Comparison of ENCODE assay signal across 11 cellular contexts in the genomic region with DNA sequence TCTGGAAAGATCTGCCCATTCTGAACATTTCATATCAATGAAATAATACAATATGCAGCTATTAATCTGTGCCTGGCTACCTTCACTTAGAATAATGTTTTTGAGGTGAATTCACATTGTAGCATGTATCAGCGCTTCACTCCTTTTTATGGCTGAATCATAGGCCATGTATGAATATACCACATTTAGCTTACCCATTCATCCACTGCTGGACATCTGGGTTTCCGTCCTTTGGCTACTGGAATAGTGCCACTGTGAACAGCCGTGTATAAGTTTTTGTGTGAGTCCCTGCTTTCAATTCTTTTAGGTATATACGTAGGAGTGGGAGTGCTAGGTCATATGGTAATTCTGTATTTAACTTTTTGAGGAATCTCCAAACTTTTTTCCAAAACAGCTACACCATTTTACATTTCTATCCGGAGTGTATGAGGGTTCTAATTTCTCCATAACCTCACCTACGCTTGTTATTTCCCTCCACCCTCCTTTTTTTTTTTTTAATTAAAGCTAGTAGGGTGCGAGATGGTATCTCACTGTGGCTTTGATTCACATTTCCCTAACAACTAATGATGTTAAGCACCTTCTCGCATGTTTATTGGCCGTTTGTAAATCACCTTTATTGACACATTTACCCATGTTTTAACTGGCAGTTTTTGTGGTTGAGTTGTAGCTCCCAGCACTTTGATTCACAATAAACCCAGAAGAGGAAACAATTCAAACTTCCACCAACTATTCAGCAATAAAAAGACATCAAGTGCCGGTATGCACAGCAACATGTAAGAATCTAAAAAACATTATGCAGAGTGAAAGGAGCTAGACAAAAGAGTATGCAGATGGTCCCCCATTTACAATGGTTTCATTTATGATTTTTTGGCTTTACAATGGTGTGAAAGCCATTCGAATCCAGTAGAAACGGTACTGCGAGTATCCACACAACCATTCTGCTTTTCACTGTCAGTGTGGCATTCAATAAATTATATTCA. TPM values are rescaled to one million over a fixed set of nuclear protein-coding genes. Genes with fewer than 3 reads are reported as not detected.
DNase-seq lines count a peak whose midpoint lies in the region; ATAC-seq and TF ChIP-seq lines count a peak whose summit lies in the region.
"Had no signal": no experiment of that assay in that cellular context is flagged by ENCODE, and none has a peak within 500 bp of the region (broad histone marks: within the 10 kb centered on the region; RNA-seq: fewer than 3 reads in every experiment).

No MANE protein-coding gene starts in this region.

- WGBS in SK-N-SH (ENCODE audit: low lambda C conversion rate) = 91% methylated on average over 13 of the region's 13 CpGs

- ATAC-seq in SK-N-SH treated with all-trans-retinoic acid at 6 μM for 48 hours = no peak
- peak; percentile 70 for ATAC-seq in stimulated activated effector memory CD8-positive, alpha-beta T cell treated with anti-CD3 and anti-CD28 coated beads, Interleukin-12 subunit alpha, Interleukin-12 subunit beta, amount 100 ng/mL, for 72 hours

- TF ChIP-seq RAD21 in SK-N-SH (IDR thresholded peaks at IDR 0.05; ENCODE audit: low read length) = no peak

- H3K9ac ChIP-seq in SK-N-SH = no peak overlapping the region
- no peak overlapping the region for H3K9ac ChIP-seq in MM.1S (ENCODE audit: low read length)

- no peak overlapping the region for H3K4me3 ChIP-seq in SK-N-SH (ENCODE audit: low read depth in 2 of 2, low read length in 1 of 2)
- H3K4me3 ChIP-seq in MM.1S (ENCODE audit: low read length) = no peak overlapping the region

- H3K36me3 ChIP-seq in SK-N-SH (replicated peaks in 1 of 2; ENCODE audit: control insufficient read depth in 1 of 2, insufficient read depth in 2 of 2, low read length in 1 of 2) (no peaks in the 10 kb centered on the region), MM.1S (replicated peaks; ENCODE audit: insufficient read depth, low read length) (peaks cover 3% of the 10 kb centered on the region; the same call in 1 of the 2 replicates)

- no peaks in the 10 kb centered on the region for H3K27me3 Mint-ChIP-seq in activated CD4-positive, alpha-beta memory T cell treated with anti-CD3 and anti-CD28 coated beads for 36 hours

- H3K36me3 Mint-ChIP-seq in activated CD4-positive, alpha-beta memory T cell treated with anti-CD3 and anti-CD28 coated beads for 36 hours = peaks cover 3% of the 10 kb centered on the region
- H3K36me3 Mint-ChIP-seq in stimulated activated effector memory CD8-positive, alpha-beta T cell treated with anti-CD3 and anti-CD28 coated beads, Interleukin-12 subunit alpha, Interleukin-12 subunit beta, amount 100 ng/mL, for 72 hours = peaks cover 41% of the 10 kb centered on the region

- H3F3A ChIP-seq in SK-N-SH (replicated peaks; ENCODE audit: insufficient read depth) = no peaks in the 10 kb centered on the region
- H3F3A ChIP-seq in MM.1S (ENCODE audit: insufficient read depth, low read length) = no peaks in the 10 kb centered on the region

- no peaks in the 10 kb centered on the region for H3K9me3 Mint-ChIP-seq in activated CD4-positive, alpha-beta memory T cell treated with anti-CD3 and anti-CD28 coated beads for 36 hours
- H3K9me3 Mint-ChIP-seq in stimulated activated effector memory CD8-positive, alpha-beta T cell treated with anti-CD3 and anti-CD28 coated beads, Interleukin-12 subunit alpha, Interleukin-12 subunit beta, amount 100 ng/mL, for 72 hours = no peaks in the 10 kb centered on the region

- H2AFZ ChIP-seq in SK-N-SH (ENCODE audit: low read depth) = no peak overlapping the region
- H2AFZ ChIP-seq in MM.1S (ENCODE audit: low read length) = no peak overlapping the region

- H3K79me2 ChIP-seq in SK-N-SH (ENCODE audit: insufficient read depth) (no peaks in the 10 kb centered on the region), MM.1S (ENCODE audit: low read length) (peaks cover 98% of the 10 kb centered on the region)

- no peaks in the 10 kb centered on the region for H4K20me1 ChIP-seq in SK-N-SH (ENCODE audit: insufficient read depth)
- peaks cover 73% of the 10 kb centered on the region for H4K20me1 ChIP-seq in MM.1S (ENCODE audit: insufficient read depth, low read length)

- CTCF ChIA-PET in SK-N-SH (lab: Yijun Ruan, JAX) = interaction anchor here (1.4 kb wide), 1 partner anchor 50 kb away, joined by 4 read pairs; no protein-coding TSS in a partner anchor
- CTCF ChIA-PET in activated CD4-positive, alpha-beta memory T cell treated with anti-CD3 and anti-CD28 coated beads for 36 hours (lab: Charles Lee) = interaction anchor here (1.2 to 6.3 kb wide), 7 partner anchors 9 to 79 kb away, joined by 3 to 26 read pairs (median 4); no protein-coding TSS in a partner anchor

- H3K9me3 ChIP-seq in SK-N-SH (no peaks in the 10 kb centered on the region), MM.1S (replicated peaks; ENCODE audit: insufficient read depth, low read length) (no peaks in the 10 kb centered on the region)

- TF ChIP-seq EP300 in SK-N-SH (IDR thresholded peaks at IDR 0.05; ENCODE audit: borderline replicate concordance in 1 of 2, low read depth in 1 of 2, low read length in 1 of 2) = no peak

- H3K27ac ChIP-seq in SK-N-SH (ENCODE audit: low read depth in 2 of 2, low read length in 1 of 2) (no peak overlapping the region), MM.1S (ENCODE audit: low read length) (no peak overlapping the region)
- H3K27ac ChIP-seq: VCaP had no signal

- peak overlapping the region; percentile 39 for H3K4me3 Mint-ChIP-seq in activated CD4-positive, alpha-beta memory T cell treated with anti-CD3 and anti-CD28 coated beads for 36 hours
- peak overlapping the region; percentile 93 for H3K4me3 Mint-ChIP-seq in stimulated activated effector memory CD8-positive, alpha-beta T cell treated with anti-CD3 and anti-CD28 coated beads, Interleukin-12 subunit alpha, Interleukin-12 subunit beta, amount 100 ng/mL, for 72 hours

- H3K4me1 Mint-ChIP-seq in activated CD4-positive, alpha-beta memory T cell treated with anti-CD3 and anti-CD28 coated beads for 36 hours (ENCODE audit: low read depth) = peaks cover 94% of the 10 kb centered on the region
- H3K4me1 Mint-ChIP-seq in stimulated activated effector memory CD8-positive, alpha-beta T cell treated with anti-CD3 and anti-CD28 coated beads, Interleukin-12 subunit alpha, Interleukin-12 subunit beta, amount 100 ng/mL, for 72 hours = peaks cover 96% of the 10 kb centered on the region

- H3K4me1 ChIP-seq in SK-N-SH (ENCODE audit: control insufficient read depth in 1 of 2, insufficient read depth in 2 of 2, low read depth in 1 of 2, low read length in 1 of 2) = peaks cover 0 to 16% of the 10 kb centered on the region in 2 experiments; a peak in 1 of 4 replicates
- H3K4me1 ChIP-seq in MM.1S (ENCODE audit: low read length) = peaks cover 10% of the 10 kb centered on the region

- intact Hi-C loops in activated CD4-positive, alpha-beta memory T cell treated with anti-CD3 and anti-CD28 coated beads for 36 hours (cut with micrococcal nuclease) = loop anchor here (1.0 to 2.0 kb wide), 3 partner anchors 8 to 69 kb away; a partner anchor contains a TSS

- POLR2A ChIA-PET in SK-N-SH (lab: Yijun Ruan, JAX) = no interaction called here
- POLR2A ChIA-PET in activated CD4-positive, alpha-beta memory T cell treated with anti-CD3 and anti-CD28 coated beads for 36 hours (lab: Charles Lee) = interaction anchor here (0.7 to 1.7 kb wide), 8 partner anchors 9 to 79 kb away, joined by 3 to 10 read pairs (median 4); a partner anchor contains a TSS

- peak overlapping the region; percentile 70 for H3K27ac Mint-ChIP-seq in activated CD4-positive, alpha-beta memory T cell treated with anti-CD3 and anti-CD28 coated beads for 36 hours
- peak overlapping the region; percentile 74 for H3K27ac Mint-ChIP-seq in stimulated activated effector memory CD8-positive, alpha-beta T cell treated with anti-CD3 and anti-CD28 coated beads, Interleukin-12 subunit alpha, Interleukin-12 subunit beta, amount 100 ng/mL, for 72 hours

- no peaks in the 10 kb centered on the region for H3K9me2 ChIP-seq in SK-N-SH
- no peaks in the 10 kb centered on the region for H3K9me2 ChIP-seq in MM.1S (replicated peaks; ENCODE audit: insufficient read depth, low read length)

- H3K4me2 ChIP-seq in SK-N-SH (no peak overlapping the region), MM.1S (ENCODE audit: low read depth, low read length) (no peak overlapping the region)

- TF ChIP-seq CTCF in SK-N-SH (IDR thresholded peaks at IDR 0.05) (no peak), MM.1S (IDR thresholded peaks at IDR 0.05; ENCODE audit: low read length) (no peak)

- DNase-seq in SK-N-SH = no peak
- peak; percentile 9 for DNase-seq in activated CD4-positive, alpha-beta memory T cell treated with anti-CD3 and anti-CD28 coated beads for 36 hours
- DNase-seq in effector CD4-positive, alpha-beta T cell = peak; percentile 25
- DNase-seq in stimulated activated effector memory CD8-positive, alpha-beta T cell treated with anti-CD3 and anti-CD28 coated beads, Interleukin-12 subunit alpha, Interleukin-12 subunit beta, amount 100 ng/mL, for 72 hours (ENCODE audit: low spot score in 2 of 2) = no peak
- DNase-seq in DMS53 treated with DMSO at 0.1 percent for 48 hours (lab: John Stamatoyannopoulos, UW; ENCODE audit: unreplicated experiment) = no peak
- DNase-seq in stimulated activated CD4-positive, alpha-beta T cell treated with anti-CD3 and anti-CD28 coated beads, Interleukin-15, amount 100 ng/mL, for 24 hours = no peak
- no peak for DNase-seq in MM.1S
- DNase-seq: 8988T, amniotic stem cell had no signal

- H3K27me3 ChIP-seq in SK-N-SH (ENCODE audit: insufficient read depth) = no peaks in the 10 kb centered on the region
- no peaks in the 10 kb centered on the region for H3K27me3 ChIP-seq in MM.1S (replicated peaks; ENCODE audit: insufficient read depth, low read length)

TF ChIP-seq in SK-N-SH treated with all-trans-retinoic acid at 6 μM for 48 hours, 23 proteins besides CTCF, POLR2A, EP300 and RAD21 (continues in another document):
- TF ChIP-seq ISL1 (CRISPR knock-in tag; IDR thresholded peaks at IDR 0.05) = no peak
- TF ChIP-seq OSR1 (CRISPR knock-in tag; IDR thresholded peaks at IDR 0.05) = no peak
- TF ChIP-seq ZNF565 (CRISPR knock-in tag; conservative IDR thresholded peaks at IDR 0.05; ENCODE audit: low read depth) = no peak
- no peak for TF ChIP-seq ZFP30 (CRISPR knock-in tag; IDR thresholded peaks at IDR 0.05)

RNA-seq across cellular contexts. Expression of a gene that starts 8.1 kb away (rescaled TPM):
- 2.1 and 4.8 TPM in 2 replicates for polyA plus RNA-seq in SK-N-SH (2012; rRNA removed)
- 2.4 and 3.7 TPM in 2 replicates for polyA plus RNA-seq in SK-N-SH (2012; cell fraction: cytosol; rRNA removed)
- 12.9 and 17.9 TPM in 2 replicates for polyA plus RNA-seq in SK-N-SH (2012; cell fraction: nucleus; rRNA removed)
- total RNA-seq in activated CD4-positive, alpha-beta memory T cell treated with anti-CD3 and anti-CD28 coated beads for 36 hours = 100 to 1,000 TPM; 159 to 161 TPM

Comparison
In these comparisons a context has a peak if more than half of its experiments do, and no peak if none do; other contexts are left out.
1. DNase-seq: peak in activated CD4-positive, alpha-beta memory T cell treated with anti-CD3 and anti-CD28 coated beads for 36 hours (single experiment) and effector CD4-positive, alpha-beta T cell (single experiment); none in SK-N-SH (single experiment), stimulated activated effector memory CD8-positive, alpha-beta T cell treated with anti-CD3 and anti-CD28 coated beads, Interleukin-12 subunit alpha, Interleukin-12 subunit beta, amount 100 ng/mL, for 72 hours (0 of 2), DMS53 treated with DMSO at 0.1 percent for 48 hours (single experiment), stimulated activated CD4-positive, alpha-beta T cell treated with anti-CD3 and anti-CD28 coated beads, Interleukin-15, amount 100 ng/mL, for 24 hours (single experiment) and MM.1S (single experiment).